In the genomic region with DNA sequence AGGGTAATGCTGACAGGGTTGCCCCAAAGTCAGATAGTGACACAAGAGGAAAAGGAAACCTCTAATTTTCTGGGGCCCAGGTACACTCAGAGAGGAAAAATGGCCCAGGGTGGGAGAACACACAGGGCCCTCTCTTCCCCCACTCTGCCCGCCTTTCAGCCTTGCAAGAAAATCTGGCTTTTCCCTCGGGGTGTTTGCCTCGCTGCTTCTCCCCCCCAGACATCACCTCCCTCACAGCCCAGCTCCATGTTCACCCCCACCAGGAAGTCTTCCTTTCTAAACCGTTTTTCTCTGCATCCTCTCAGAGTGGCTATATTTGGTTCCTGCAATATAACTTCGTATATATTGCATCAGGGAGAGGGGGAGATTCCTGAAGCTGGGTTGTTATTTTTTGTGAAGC, we compare ENCODE assay signal across 18 cellular contexts. TPM values are rescaled to one million over a fixed set of nuclear protein-coding genes. Genes with fewer than 3 reads are reported as not detected.
"Had no signal": no experiment of that assay in that cellular context is flagged by ENCODE, and none has a peak within 500 bp of the region (broad histone marks: within the 10 kb centered on the region; RNA-seq: fewer than 3 reads in every experiment).

No MANE protein-coding gene starts in this region.

- H3K4me3 ChIP-seq: Peyer's patch, SJSA1 had no signal

- ATAC-seq: activated CD4-positive, CD25-positive, alpha-beta regulatory T cell treated with anti-CD3 and anti-CD28 coated beads, Interleukin-2, amount 50 U/mL, for 24 hours; activated CD8-positive, alpha-beta T cell treated with anti-CD3 and anti-CD28 coated beads for 36 hours had no signal

- H3K4me3 Mint-ChIP-seq: activated CD8-positive, alpha-beta T cell treated with anti-CD3 and anti-CD28 coated beads for 36 hours; activated naive CD4-positive, alpha-beta T cell treated with anti-CD3 and anti-CD28 coated beads, Interleukin-2, amount 10 ng/mL, durations not matched to agents 7 days and 5 days; activated naive CD8-positive, alpha-beta T cell treated with anti-CD3 and anti-CD28 coated beads for 36 hours; activated T-cell treated with anti-CD3 and anti-CD28 coated beads, Interleukin-2, amount 50 U/mL, for 72 hours; central memory CD8-positive, alpha-beta T cell had no signal

- H3K27me3 ChIP-seq: Peyer's patch, SJSA1 had no signal

- H3K27ac Mint-ChIP-seq: activated CD8-positive, alpha-beta T cell treated with anti-CD3 and anti-CD28 coated beads for 36 hours; activated naive CD4-positive, alpha-beta T cell treated with anti-CD3 and anti-CD28 coated beads, Interleukin-2, amount 10 ng/mL, durations not matched to agents 7 days and 5 days; activated naive CD8-positive, alpha-beta T cell treated with anti-CD3 and anti-CD28 coated beads for 36 hours; activated T-cell treated with anti-CD3 and anti-CD28 coated beads, Interleukin-2, amount 50 U/mL, for 72 hours; activated T-helper 2 cell treated with anti-CD3 and anti-CD28 coated beads, Interferon-gamma antibody, Interleukin-2, Interleukin-4, amounts not matched to agents 10 μg/mL and 5 μg/mL and 100 μg/mL, durations not matched to agents 14 hours and 24 hours and 36 hours had no signal

- H3K27me3 Mint-ChIP-seq: activated naive CD8-positive, alpha-beta T cell treated with anti-CD3 and anti-CD28 coated beads for 36 hours; central memory CD8-positive, alpha-beta T cell had no signal

- H3K36me3 ChIP-seq: Peyer's patch, SJSA1 had no signal

- H3K4me1 ChIP-seq: Peyer's patch, SJSA1 had no signal

- DNase-seq: activated CD4-positive, alpha-beta T cell treated with anti-CD3 and anti-CD28 coated beads for 4 hours; activated CD8-positive, alpha-beta memory T cell treated with anti-CD3 and anti-CD28 coated beads, Interleukin-2, amount 50 U/mL, for 4 hours; activated CD8-positive, alpha-beta T cell treated with anti-CD3 and anti-CD28 coated beads for 36 hours; activated gamma-delta T cell treated with Interleukin-2 at 50 U/mL for 16 hours; activated naive CD4-positive, alpha-beta T cell treated with anti-CD3 and anti-CD28 coated beads, Interleukin-2, amount 10 ng/mL, durations not matched to agents 7 days and 5 days; activated naive CD8-positive, alpha-beta T cell treated with anti-CD3 and anti-CD28 coated beads for 36 hours; activated T-cell treated with anti-CD3 and anti-CD28 coated beads, Interleukin-2, amount 50 U/mL, for 72 hours; NCI-H187; NCI-H510A treated with DMSO at 0.1 percent for 48 hours; Peyer's patch had no signal

- H3K4me1 Mint-ChIP-seq: activated naive CD4-positive, alpha-beta T cell treated with anti-CD3 and anti-CD28 coated beads, Interleukin-2, amount 10 ng/mL, durations not matched to agents 7 days and 5 days; activated naive CD8-positive, alpha-beta T cell treated with anti-CD3 and anti-CD28 coated beads for 36 hours had no signal

- H3K36me3 Mint-ChIP-seq: activated naive CD4-positive, alpha-beta T cell treated with anti-CD3 and anti-CD28 coated beads, Interleukin-2, amount 10 ng/mL, durations not matched to agents 7 days and 5 days; activated naive CD8-positive, alpha-beta T cell treated with anti-CD3 and anti-CD28 coated beads for 36 hours had no signal

- H3K9me3 ChIP-seq: Peyer's patch, SJSA1 had no signal

- H3K9me3 Mint-ChIP-seq: activated CD8-positive, alpha-beta T cell treated with anti-CD3 and anti-CD28 coated beads for 36 hours; activated naive CD4-positive, alpha-beta T cell treated with anti-CD3 and anti-CD28 coated beads, Interleukin-2, amount 10 ng/mL, durations not matched to agents 7 days and 5 days; activated naive CD8-positive, alpha-beta T cell treated with anti-CD3 and anti-CD28 coated beads for 36 hours; activated T-cell treated with anti-CD3 and anti-CD28 coated beads, Interleukin-2, amount 50 U/mL, for 72 hours; activated T-helper 2 cell treated with anti-CD3 and anti-CD28 coated beads, Interferon-gamma antibody, Interleukin-2, Interleukin-4, amounts not matched to agents 10 μg/mL and 5 μg/mL and 100 μg/mL, durations not matched to agents 14 hours and 24 hours and 36 hours; central memory CD8-positive, alpha-beta T cell had no signal

- H3K27ac ChIP-seq: Peyer's patch, RWPE1, SJSA1 had no signal

RNA-seq across cellular contexts. Expression of gene RPRML, which starts 27.4 kb away (rescaled TPM):
- total RNA-seq: activated CD8-positive, alpha-beta T cell treated with anti-CD3 and anti-CD28 coated beads for 36 hours; activated naive CD8-positive, alpha-beta T cell treated with anti-CD3 and anti-CD28 coated beads for 36 hours; activated T-cell treated with anti-CD3 and anti-CD28 coated beads, Interleukin-2, amount 50 U/mL, for 72 hours; activated T-helper 2 cell treated with anti-CD3 and anti-CD28 coated beads, Interferon-gamma antibody, Interleukin-2, Interleukin-4, amounts not matched to agents 10 μg/mL and 5 μg/mL and 100 μg/mL, durations not matched to agents 14 hours and 24 hours and 36 hours; bronchial epithelial cell; Right ventricle myocardium superior; SJSA1; T-helper 2 cell treated with Interferon-gamma antibody and Interleukin-4, amounts not matched to agents 100 ng/mL and 5 ng/mL, for 36 hours had no signal
